2 cellular contexts compared by ENCODE assay signal in genomic region chr19:32346901-32347300, GRCh38.
TF ChIP-seq lines count a peak whose summit lies in the region.

No MANE protein-coding gene starts in this region.

TF ChIP-seq in SK-N-SH, 30 proteins besides CTCF, POLR2A, EP300 and RAD21 (continued from another document):
- TF ChIP-seq USF2 (IDR thresholded peaks at IDR 0.05; ENCODE audit: borderline replicate concordance, low read depth, low read length), result no peak
- TF ChIP-seq FOSL2 (IDR thresholded peaks at IDR 0.05; ENCODE audit: borderline replicate concordance, low read depth), result no peak

TF ChIP-seq in WTC11, 78 proteins besides CTCF, POLR2A, EP300 and RAD21 (continued from another document):
- no peak for TF ChIP-seq ZSCAN18 (CRISPR knock-in tag; IDR thresholded peaks at IDR 0.05)
- no peak for TF ChIP-seq MXD4 (CRISPR knock-in tag; IDR thresholded peaks at IDR 0.05; ENCODE audit: borderline replicate concordance)
- TF ChIP-seq FOXP1 (CRISPR knock-in tag; IDR thresholded peaks at IDR 0.05; ENCODE audit: borderline replicate concordance), result no peak
- no peak for TF ChIP-seq AFF4 (CRISPR knock-in tag; IDR thresholded peaks at IDR 0.05; ENCODE audit: borderline replicate concordance)
- no peak for TF ChIP-seq USF2 (CRISPR knock-in tag; IDR thresholded peaks at IDR 0.05)
- TF ChIP-seq ERG (CRISPR knock-in tag; IDR thresholded peaks at IDR 0.05), result no peak
- TF ChIP-seq EMX1 (CRISPR knock-in tag; IDR thresholded peaks at IDR 0.05), result no peak
- no peak for TF ChIP-seq ARID4B (CRISPR knock-in tag; IDR thresholded peaks at IDR 0.05; ENCODE audit: borderline replicate concordance)
- no peak for TF ChIP-seq ZMAT4 (CRISPR knock-in tag; IDR thresholded peaks at IDR 0.05)
- no peak for TF ChIP-seq TP53 (CRISPR knock-in tag; IDR thresholded peaks at IDR 0.05)
- no peak for TF ChIP-seq NFE2L1 (CRISPR knock-in tag; IDR thresholded peaks at IDR 0.05)
